In genomic region chr2:44804406-44805235, GRCh38 we compare ENCODE assay signal across 21 cellular contexts.
DNase-seq lines count a peak whose midpoint lies in the region; FAIRE-seq and TF ChIP-seq lines count a peak whose summit lies in the region.
"Had no signal": no experiment of that assay in that cellular context is flagged by ENCODE, and none has a peak within 500 bp of the region (broad histone marks: within the 10 kb centered on the region; RNA-seq: fewer than 3 reads in every experiment).

No MANE protein-coding gene starts in this region.

- peaks cover 71% of the 10 kb centered on the region for H3K4me1 ChIP-seq in smooth muscle cell (ENCODE audit: low read depth)

- no peak overlapping the region for H3K27ac ChIP-seq in smooth muscle cell (ENCODE audit: low read depth)
- H3K27ac ChIP-seq: brain microvascular endothelial cell, colonic mucosa, pancreas, PC-9 had no signal

- H3F3A ChIP-seq in smooth muscle cell (ENCODE audit: low read depth): no peaks in the 10 kb centered on the region

- no peak overlapping the region for H3K4me2 ChIP-seq in smooth muscle cell
- H3K4me2 ChIP-seq: PC-9 had no signal

- 18% methylated on average over 11 of the region's 11 CpGs for WGBS in smooth muscle cell (ENCODE audit: low lambda C conversion rate)

- no peak overlapping the region for H2AFZ ChIP-seq in smooth muscle cell (ENCODE audit: low read depth)
- H2AFZ ChIP-seq: PC-9 had no signal

- H3K79me2 ChIP-seq in smooth muscle cell (ENCODE audit: low read depth): no peaks in the 10 kb centered on the region

- no peaks in the 10 kb centered on the region for H3K9me3 ChIP-seq in smooth muscle cell (replicated peaks; ENCODE audit: low read depth)
- H3K9me3 ChIP-seq: colonic mucosa, MG63, pancreas had no signal

- TF ChIP-seq CTCF in smooth muscle cell (IDR thresholded peaks at IDR 0.05; ENCODE audit: borderline replicate concordance, insufficient read depth, poor library complexity, severe bottlenecking): no peak

- H3K4me3 ChIP-seq in H7 (ENCODE audit: insufficient read depth, low read depth, low read length) (no peak overlapping the region), smooth muscle cell (no peak overlapping the region)
- H3K4me3 ChIP-seq: colonic mucosa, lung, MG63, pancreas, PC-9 had no signal

- peak; percentile 15 for FAIRE-seq in GM18507 (lab: Jason Lieb, UNC)
- FAIRE-seq: keratinocyte, pancreas had no signal

- peaks cover 44% of the 10 kb centered on the region; the same call in 1 of the 2 replicates for H3K27me3 ChIP-seq in H7 (ENCODE audit: control insufficient read depth, insufficient read depth, low read length)
- H3K27me3 ChIP-seq in smooth muscle cell (ENCODE audit: low read depth): peaks cover 100% of the 10 kb centered on the region

- DNase-seq in GM18507 (ENCODE audit: extremely low spot score, insufficient read length, low read depth): no peak
- peak; percentile 18 for DNase-seq in H7
- peak; percentile 6 for DNase-seq in SIG-M5 (lab: John Stamatoyannopoulos, UW)
- peak; percentile 9 for DNase-seq in left kidney (ENCODE audit: low read depth, low spot score)
- DNase-seq in NCI-H774 (lab: John Stamatoyannopoulos, UW): no peak
- no peak for DNase-seq in activated effector memory CD4-positive, alpha-beta T cell treated with Interleukin-2 at 50 U/mL for 16 hours
- no peak for DNase-seq in smooth muscle cell (lab: John Stamatoyannopoulos, UW; ENCODE audit: unreplicated experiment)
- DNase-seq: brain microvascular endothelial cell; colonic mucosa; GOT3; MG63; naive thymus-derived CD4-positive, alpha-beta T cell; NCI-H2029 treated with DMSO at 0.1 percent for 48 hours; pancreas; stimulated activated CD4-positive, alpha-beta T cell treated with anti-CD3 and anti-CD28 coated beads, Interleukin-1b, Interleukin-23, amount 100 ng/mL, for 48 hours; stimulated activated naive CD8-positive, alpha-beta T cell treated with anti-CD3 and anti-CD28 coated beads, Interleukin-15, amount 100 ng/mL, for 72 hours; T1000; trophoblast cell had no signal

- H3K9ac ChIP-seq in smooth muscle cell (ENCODE audit: low read depth): no peak overlapping the region

- H4K20me1 ChIP-seq in smooth muscle cell (ENCODE audit: low read depth): no peaks in the 10 kb centered on the region

- H3K36me3 ChIP-seq in H7 (replicated peaks; ENCODE audit: control insufficient read depth, insufficient read depth, low read length): no peaks in the 10 kb centered on the region
- H3K36me3 ChIP-seq in smooth muscle cell (ENCODE audit: low read depth): no peaks in the 10 kb centered on the region
- H3K36me3 ChIP-seq: brain microvascular endothelial cell, colonic mucosa, MG63, pancreas had no signal

Comparison
In these comparisons a context has a peak if more than half of its experiments do, and no peak if none do; other contexts are left out.
1. DNase-seq: peak in H7 (single experiment), SIG-M5 (single experiment) and left kidney (single experiment); none in GM18507 (single experiment), NCI-H774 (single experiment), activated effector memory CD4-positive, alpha-beta T cell treated with Interleukin-2 at 50 U/mL for 16 hours (single experiment) and smooth muscle cell (single experiment).